In genomic region chr16:31074814-31075183, GRCh38 we compare ENCODE assay signal across 1 cellular context.
TF ChIP-seq lines count a peak whose summit lies in the region.

No MANE protein-coding gene starts in this region.

TF ChIP-seq in K562, 482 proteins besides CTCF, POLR2A, EP300 and RAD21:
- no peak for TF ChIP-seq LCOR (CRISPR knock-in tag; IDR thresholded peaks at IDR 0.05)
- 0 out of 2 replicates have a peak, but pooled peaks have one; percentile 5 for TF ChIP-seq ZNF407 (IDR thresholded peaks at IDR 0.05; ENCODE audit: low read depth)
- no peak for TF ChIP-seq CBX1 (IDR thresholded peaks at IDR 0.05; ENCODE audit: low read depth)
- TF ChIP-seq SMARCE1 (IDR thresholded peaks at IDR 0.05), result 0 out of 2 replicates have a peak, but pooled peaks have one; percentile 21
- TF ChIP-seq ILK (tag; IDR thresholded peaks at IDR 0.05; ENCODE audit: borderline replicate concordance, low read depth), result no peak
- TF ChIP-seq ZNF224 (CRISPR knock-in tag; IDR thresholded peaks at IDR 0.05), result 0 out of 2 replicates have a peak, but pooled peaks have one; percentile 19
- 0 out of 2 replicates have a peak, but pooled peaks have one; percentile 3 for TF ChIP-seq ZNF12 (CRISPR knock-in tag; IDR thresholded peaks at IDR 0.05)
- no peak for TF ChIP-seq CHD4 (IDR thresholded peaks at IDR 0.05; ENCODE audit: insufficient read depth, insufficient replicate concordance, low read depth, low read length, poor library complexity, severe bottlenecking)
- TF ChIP-seq NR1H2 (CRISPR knock-in tag; IDR thresholded peaks at IDR 0.05), result no peak
- TF ChIP-seq FOXJ2 (tag; IDR thresholded peaks at IDR 0.05), result 0 out of 2 replicates have a peak, but pooled peaks have one; percentile 21
- no peak for TF ChIP-seq TCF7 (IDR thresholded peaks at IDR 0.05; ENCODE audit: borderline replicate concordance)
- TF ChIP-seq ZNF280A (IDR thresholded peaks at IDR 0.05; ENCODE audit: low read depth, partially characterized antibody), result no peak
- TF ChIP-seq CHD1 (IDR thresholded peaks at IDR 0.05; ENCODE audit: low read length), result peak; percentile 24
